In genomic region chr14:81392052-81392451, GRCh38 we compare ENCODE assay signal across 23 cellular contexts.
"Had no signal": no experiment of that assay in that cellular context is flagged by ENCODE, and none has a peak within 500 bp of the region (broad histone marks: within the 10 kb centered on the region; RNA-seq: fewer than 3 reads in every experiment).

No MANE protein-coding gene starts in this region.

- H3K27ac ChIP-seq: cardiac muscle cell, Peyer's patch, SJSA1 had no signal

- ATAC-seq: activated T-cell treated with anti-CD3 and anti-CD28 coated beads, Interleukin-2, amount 50 U/mL, for 4 hours had no signal

- H3K9me3 ChIP-seq: SJSA1 had no signal

- FAIRE-seq: astrocyte, TTC549 had no signal

- H3K27me3 ChIP-seq: cardiac muscle cell, Peyer's patch, SJSA1 had no signal

- H3K4me3 ChIP-seq: cardiac muscle cell, Peyer's patch, SJSA1 had no signal

- DNase-seq: activated CD4-positive, alpha-beta memory T cell treated with anti-CD3 and anti-CD28 coated beads for 36 hours; activated CD4-positive, alpha-beta T cell treated with anti-CD3 and anti-CD28 coated beads, Interleukin-2, amount 10 ng/mL, durations not matched to agents 7 days and 5 days; activated CD4-positive, CD25-positive, alpha-beta regulatory T cell; activated CD8-positive, alpha-beta memory T cell treated with anti-CD3 and anti-CD28 coated beads for 24 hours; activated effector memory CD4-positive, alpha-beta T cell treated with anti-CD3 and anti-CD28 coated beads, Interleukin-2, amount 50 U/mL, for 16 hours; activated naive CD4-positive, alpha-beta T cell treated with anti-CD3 and anti-CD28 coated beads for 36 hours; activated T-cell treated with anti-CD3 and anti-CD28 coated beads, Interleukin-2, amount 50 U/mL, for 4 hours; amygdala; KBM-7; NCI-H1092; NCI-H1417; NCI-H2029; NCI-H2107; NCI-H345; NCI-H510A; NCI-H526 treated with DMSO at 0.1 percent for 48 hours; Peyer's patch; SHP77; T-helper 9 cell had no signal

- H3K4me1 ChIP-seq: Peyer's patch, SJSA1 had no signal

- H3K36me3 ChIP-seq: cardiac muscle cell, Peyer's patch, SJSA1 had no signal
